Comparison of ENCODE assay signal across 18 cellular contexts in the genomic region with DNA sequence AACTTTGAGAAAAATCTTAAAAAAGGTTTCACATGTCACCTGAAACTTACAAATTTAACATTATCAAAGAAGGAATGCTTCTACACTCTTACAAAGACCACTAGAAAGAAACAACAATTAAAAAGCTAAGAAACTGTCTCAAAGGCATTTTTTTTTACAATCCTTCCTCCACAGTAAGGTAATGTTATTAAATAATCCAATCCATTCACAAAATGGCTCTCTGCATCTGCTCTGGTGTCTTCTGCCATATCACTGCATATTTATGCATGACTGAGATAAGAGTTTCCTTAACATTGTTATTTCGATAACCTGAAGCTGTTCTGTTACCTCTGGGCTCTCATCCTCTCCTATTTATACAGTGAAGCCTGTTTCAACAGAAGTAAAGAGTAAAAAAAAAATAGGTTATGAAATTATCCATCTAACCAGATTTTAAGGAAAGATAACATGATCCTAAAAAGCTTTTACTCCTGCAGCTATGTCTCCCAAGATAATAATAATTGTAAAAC. TPM values are rescaled to one million over a fixed set of nuclear protein-coding genes. Genes with fewer than 3 reads are reported as not detected.
DNase-seq lines count a peak whose midpoint lies in the region; ATAC-seq, FAIRE-seq and TF ChIP-seq lines count a peak whose summit lies in the region.
"Had no signal": no experiment of that assay in that cellular context is flagged by ENCODE, and none has a peak within 500 bp of the region (broad histone marks: within the 10 kb centered on the region; RNA-seq: fewer than 3 reads in every experiment).

No MANE protein-coding gene starts in this region.

- H3K36me3 Mint-ChIP-seq in endodermal cell (ENCODE audit: low read depth) (peaks cover 77% of the 10 kb centered on the region), type B pancreatic cell (peaks cover 72% of the 10 kb centered on the region)

- H3K4me2 ChIP-seq in HepG2 (ENCODE audit: low read depth, low read length) (no peak overlapping the region), SU-DHL-6 (ENCODE audit: low read depth, low read length, poor library complexity, severe bottlenecking) (no peak overlapping the region)

- H3K9ac ChIP-seq in HepG2 (ENCODE audit: insufficient read depth, low read depth, low read length) = no peak overlapping the region
- no peak overlapping the region for H3K9ac ChIP-seq in SU-DHL-6 (ENCODE audit: low read length)
- no peak overlapping the region for H3K9ac ChIP-seq in endodermal cell (ENCODE audit: extremely low read depth, low read length, poor library complexity, severe bottlenecking)

- H3K9me3 Mint-ChIP-seq in endodermal cell (no peaks in the 10 kb centered on the region), type B pancreatic cell (no peaks in the 10 kb centered on the region)

- H3K27me3 ChIP-seq in HepG2 (ENCODE audit: control insufficient read depth in 1 of 2, insufficient read depth in 2 of 2, low read length in 2 of 2) = no peaks in the 10 kb centered on the region
- H3K27me3 ChIP-seq in right lobe of liver = no peaks in the 10 kb centered on the region
- H3K27me3 ChIP-seq in SU-DHL-6 (ENCODE audit: low read length) = no peaks in the 10 kb centered on the region
- H3K27me3 ChIP-seq in endodermal cell (ENCODE audit: control insufficient read depth, insufficient read depth, low read length, poor library complexity, severe bottlenecking) = no peaks in the 10 kb centered on the region

- H3K9me2 ChIP-seq in SU-DHL-6 (replicated peaks; ENCODE audit: insufficient read depth, low read length) = no peaks in the 10 kb centered on the region

- H3K9me3 ChIP-seq in HepG2 (ENCODE audit: low read length) = no peaks in the 10 kb centered on the region
- no peaks in the 10 kb centered on the region for H3K9me3 ChIP-seq in right lobe of liver
- H3K9me3 ChIP-seq in SU-DHL-6 (ENCODE audit: insufficient read depth, low read length) = no peaks in the 10 kb centered on the region
- no peaks in the 10 kb centered on the region for H3K9me3 ChIP-seq in endodermal cell (ENCODE audit: control insufficient read depth, low read length)
- H3K9me3 ChIP-seq: psoas muscle, SJSA1 had no signal

- TF ChIP-seq CTCF in HepG2 (CRISPR knock-in tag; IDR thresholded peaks at IDR 0.05) = no peak
- TF ChIP-seq CTCF in right lobe of liver (IDR thresholded peaks at IDR 0.05) = no peak
- TF ChIP-seq CTCF in SU-DHL-6 (IDR thresholded peaks at IDR 0.05; ENCODE audit: insufficient read depth, low read length, poor library complexity, severe bottlenecking) = no peak
- TF ChIP-seq CTCF in endodermal cell (conservative IDR thresholded peaks at IDR 0.05) = no peak
- TF ChIP-seq CTCF in type B pancreatic cell (conservative IDR thresholded peaks at IDR 0.05) = no peak

- H4K20me1 ChIP-seq in HepG2 (ENCODE audit: insufficient read depth, low read length) (peaks cover 88% of the 10 kb centered on the region), SU-DHL-6 (ENCODE audit: low read depth, low read length) (peaks cover 82% of the 10 kb centered on the region)

- intact Hi-C loops in HepG2 (cut with micrococcal nuclease; ENCODE audit: unreplicated experiment) (no loop called here), right lobe of liver (cut with DNase I) (no loop called here)

- H3K79me2 ChIP-seq in HepG2 (ENCODE audit: insufficient read depth, low read length) (peaks cover 41% of the 10 kb centered on the region), SU-DHL-6 (ENCODE audit: insufficient read depth, low read length) (peaks cover 54% of the 10 kb centered on the region)

- TF ChIP-seq POLR2A in HepG2 (IDR thresholded peaks at IDR 0.05; ENCODE audit: insufficient read depth in 1 of 2, low read depth in 2 of 2, low read length in 2 of 2) (no peak; a peak in 1 of 4 replicates), right lobe of liver (IDR thresholded peaks at IDR 0.05) (no peak)

- no peak for FAIRE-seq in HepG2 (lab: Jason Lieb, UNC)

- H3F3A ChIP-seq in SU-DHL-6 (ENCODE audit: insufficient read depth) = peaks cover 97% of the 10 kb centered on the region

- TF ChIP-seq EP300 in HepG2 (IDR thresholded peaks at IDR 0.05; ENCODE audit: low read depth in 2 of 2, low read length in 2 of 2) (no peak), HepG2 (CRISPR knock-in tag; IDR thresholded peaks at IDR 0.05; ENCODE audit: borderline replicate concordance) (no peak)

- WGBS in HepG2 (ENCODE audit: low lambda C conversion rate) = 97% methylated on average over 1 of the region's 1 CpG
- WGBS in right lobe of liver (ENCODE audit: insufficient coverage, low coverage, low lambda C conversion rate, missing lambda C conversion rate) = 47% methylated on average over 1 of the region's 1 CpG
- WGBS in endodermal cell (ENCODE audit: insufficient coverage in 1 of 2, insufficient read length in 1 of 2), 2 experiments = 90% methylated on average over 1 of the region's 1 CpG; no CpG with 5 or more reads in 1 of the 2 experiments

- H3K27ac ChIP-seq in HepG2 (ENCODE audit: extremely low read length, insufficient read depth, low read length) (no peak overlapping the region), right lobe of liver (no peak overlapping the region), SU-DHL-6 (ENCODE audit: low read depth, low read length) (peak overlapping the region; percentile 1; the same call in 1 of the 2 replicates), endodermal cell (ENCODE audit: low read depth, low read length) (no peak overlapping the region)
- H3K27ac ChIP-seq: psoas muscle, SJSA1 had no signal

- CTCF ChIA-PET in HepG2 (lab: Yijun Ruan, JAX; ENCODE audit: low intra/inter-chr PET ratio, low total read pairs) = no interaction called here

- ATAC-seq in HepG2 = no peak
- ATAC-seq in right lobe of liver = no peak
- ATAC-seq in HG02938 (IDR thresholded peaks at IDR 0.05; ENCODE audit: unreplicated experiment) = no peak
- ATAC-seq: psoas muscle had no signal

- H3K4me3 ChIP-seq in HepG2 (replicated peaks in 1 of 3; ENCODE audit: insufficient read depth in 1 of 3, low read depth in 2 of 3, low read length in 3 of 3) (no peak overlapping the region), right lobe of liver (no peak overlapping the region), SU-DHL-6 (ENCODE audit: insufficient read depth, low read length, poor library complexity, severe bottlenecking) (no peak overlapping the region), endodermal cell (ENCODE audit: low read length) (peak overlapping the region; percentile 22)
- H3K4me3 ChIP-seq: psoas muscle, SJSA1 had no signal

- H3K4me3 Mint-ChIP-seq in endodermal cell = no peak overlapping the region
- H3K4me3 Mint-ChIP-seq in type B pancreatic cell = peak overlapping the region; percentile 57

- TF ChIP-seq RAD21 in HepG2 (CRISPR knock-in tag; IDR thresholded peaks at IDR 0.05) = no peak

- in situ Hi-C loops in HepG2 (cut with HindIII; ENCODE audit: extremely low pct_ligation_motif_present, low pct_unique_long_range_greater_than_20kb) = no loop called here

- H3K36me3 ChIP-seq in HepG2 (replicated peaks in 1 of 2; ENCODE audit: control insufficient read depth in 1 of 2, insufficient read depth in 2 of 2, low read length in 2 of 2) (peaks cover 23 to 72% of the 10 kb centered on the region in 2 experiments), right lobe of liver (peaks cover 30 to 93% (median 60%) of the 10 kb centered on the region in 4 donors), SU-DHL-6 (ENCODE audit: low read length) (peaks cover 82% of the 10 kb centered on the region), endodermal cell (ENCODE audit: control insufficient read depth, insufficient read depth, low read length) (peaks cover 95% of the 10 kb centered on the region)

- H2AFZ ChIP-seq in HepG2 (ENCODE audit: low read length) (no peak overlapping the region), SU-DHL-6 (ENCODE audit: low read depth, low read length, severe bottlenecking) (no peak overlapping the region)

- H3K27ac Mint-ChIP-seq in endodermal cell = peak overlapping the region; percentile 76
- peak overlapping the region; percentile 53 for H3K27ac Mint-ChIP-seq in type B pancreatic cell

- DNase-seq in HepG2 (ENCODE audit: low spot score) (no peak), right lobe of liver (no peak), endodermal cell (no peak), type B pancreatic cell (ENCODE audit: extremely low spot score, unreplicated experiment) (no peak), cerebellum (ENCODE audit: low spot score) (no peak), GOT3 (lab: John Stamatoyannopoulos, UW) (no peak)
- DNase-seq: activated CD4-positive, CD25-positive, alpha-beta regulatory T cell; activated gamma-delta T cell treated with Interleukin-2 at 50 U/mL for 16 hours; cortex of kidney; mesendoderm; NCI-H1694 treated with DMSO at 0.1 percent for 48 hours; NCI-H69; psoas muscle; stimulated activated CD4-positive, alpha-beta T cell treated with anti-CD3 and anti-CD28 coated beads, Interleukin-1b, Interleukin-23, amount 100 ng/mL, for 48 hours; stimulated activated naive CD4-positive, alpha-beta T cell had no signal

- BruUV-seq in HepG2 (replicated peaks; lab: Mats Ljungman, UMichigan) = TSS peak; percentile 16

- H3K4me1 ChIP-seq in HepG2 (ENCODE audit: insufficient read depth, low read length) = peaks cover 46% of the 10 kb centered on the region
- peaks cover 0 to 63% (median 21%) of the 10 kb centered on the region in 4 donors for H3K4me1 ChIP-seq in right lobe of liver
- H3K4me1 ChIP-seq in endodermal cell (ENCODE audit: control insufficient read depth, insufficient read depth, low read length) = peaks cover 5% of the 10 kb centered on the region

- H3K4me1 Mint-ChIP-seq in endodermal cell = peaks cover 35% of the 10 kb centered on the region
- peaks cover 40% of the 10 kb centered on the region for H3K4me1 Mint-ChIP-seq in type B pancreatic cell (ENCODE audit: unreplicated experiment)

- H3K27me3 Mint-ChIP-seq in endodermal cell (ENCODE audit: insufficient read depth) (no peaks in the 10 kb centered on the region), type B pancreatic cell (no peaks in the 10 kb centered on the region)

- POLR2A ChIA-PET in HepG2 (lab: Yijun Ruan, JAX) = interaction anchor here (1.5 to 2.3 kb wide), 4 partner anchors 8 to 40 kb away, joined by 4 to 13 read pairs (median 6); a partner anchor contains a TSS

RNA-seq across cellular contexts. Expression of a gene that starts 8.5 kb away (rescaled TPM):
- total RNA-seq in HepG2 (2016; rRNA removed; fragmentation: Illumina TruSeq; extraction: Trizol) (412 and 636 TPM in 2 replicates), right lobe of liver (100 to 1,000 TPM in 4 of 6 experiments, 10 to 100 TPM in 2; 93.5 to 252 (median 165) TPM), endodermal cell (1,000 to 10,000 TPM in 1 of 2 donors, 100 to 1,000 TPM in 1; 913 to 1,007 TPM), type B pancreatic cell (ENCODE audit: low replicate concordance) (441 and 733 TPM in 2 replicates), cerebellum (193 TPM)
- 31.5 and 36.0 TPM in 2 replicates for total RNA-seq in HepG2 (2016; cell fraction: cytosol; rRNA removed; fragmentation: Illumina TruSeq; extraction: Trizol; ENCODE audit: low read depth)
- total RNA-seq in HepG2 (2016; cell fraction: insoluble cytoplasmic fraction; rRNA removed; fragmentation: Illumina TruSeq; extraction: Trizol) = 434 and 632 TPM in 2 replicates
- total RNA-seq in HepG2 (2016; cell fraction: membrane; rRNA removed; fragmentation: Illumina TruSeq; extraction: Trizol) = 69.3 and 71.5 TPM in 2 replicates
- 305 and 307 TPM in 2 replicates for total RNA-seq in HepG2 (2016; cell fraction: nucleus; rRNA removed; fragmentation: Illumina TruSeq; extraction: Trizol)
- polyA plus RNA-seq in HepG2 (2011; rRNA removed) = 144 and 193 TPM in 2 replicates
- polyA plus RNA-seq in HepG2 (2011; cell fraction: cytosol; rRNA removed) = 105 and 119 TPM in 2 replicates
- polyA plus RNA-seq in HepG2 (2011; cell fraction: nucleus; rRNA removed) = 173 and 254 TPM in 2 replicates
- polyA plus RNA-seq in HepG2 (2012) = 348 and 727 TPM in 2 replicates
- 50.3 and 54.5 TPM in 2 replicates for polyA plus RNA-seq in HepG2 (2016; cell fraction: cytosol; fragmentation: Illumina TruSeq; extraction: Trizol; ENCODE audit: low read depth)
- 1,958 and 2,163 TPM in 2 replicates for polyA plus RNA-seq in HepG2 (2016; cell fraction: insoluble cytoplasmic fraction; fragmentation: Illumina TruSeq; extraction: Trizol; ENCODE audit: low read depth)
- 95.2 and 104 TPM in 2 replicates for polyA plus RNA-seq in HepG2 (2016; cell fraction: membrane; fragmentation: Illumina TruSeq; extraction: Trizol; ENCODE audit: low read depth)
- polyA plus RNA-seq in HepG2 (2016; cell fraction: nucleus; fragmentation: Illumina TruSeq; extraction: Trizol; ENCODE audit: insufficient read depth, low read depth) = 1,155 and 1,186 TPM in 2 replicates
- polyA minus RNA-seq in HepG2 (2011; rRNA and poly(A)+ RNA removed; ENCODE audit: low replicate concordance) = 47.8 and 128 TPM in 2 replicates
- polyA minus RNA-seq in HepG2 (2011; cell fraction: cytosol; rRNA and poly(A)+ RNA removed) = 103 and 153 TPM in 2 replicates
- polyA minus RNA-seq in HepG2 (2011; cell fraction: nucleus; rRNA and poly(A)+ RNA removed) = 372 and 389 TPM in 2 replicates
- polyA plus RNA-seq in endodermal cell (2013, experiment 1 of 2) = 1,106 TPM
- polyA plus RNA-seq in endodermal cell (2013, experiment 2 of 2) = 1,007 TPM

RNA-seq across cellular contexts. Expression of a gene that starts 9.5 kb away (rescaled TPM):
- total RNA-seq in HepG2 (2016; rRNA removed; fragmentation: Illumina TruSeq; extraction: Trizol) (249 and 355 TPM in 2 replicates), right lobe of liver (10 to 100 TPM; 26.4 to 42.1 (median 40.5) TPM), endodermal cell (100 to 1,000 TPM; 213 to 219 TPM), type B pancreatic cell (ENCODE audit: low replicate concordance) (108 and 188 TPM in 2 replicates), cerebellum (122 TPM)
- 79.1 and 86.5 TPM in 2 replicates for total RNA-seq in HepG2 (2016; cell fraction: cytosol; rRNA removed; fragmentation: Illumina TruSeq; extraction: Trizol; ENCODE audit: low read depth)
- total RNA-seq in HepG2 (2016; cell fraction: insoluble cytoplasmic fraction; rRNA removed; fragmentation: Illumina TruSeq; extraction: Trizol) = 257 and 354 TPM in 2 replicates
- 129 and 141 TPM in 2 replicates for total RNA-seq in HepG2 (2016; cell fraction: membrane; rRNA removed; fragmentation: Illumina TruSeq; extraction: Trizol)
- 151 and 169 TPM in 2 replicates for total RNA-seq in HepG2 (2016; cell fraction: nucleus; rRNA removed; fragmentation: Illumina TruSeq; extraction: Trizol)
- 36.3 and 53.9 TPM in 2 replicates for polyA plus RNA-seq in HepG2 (2011; rRNA removed)
- polyA plus RNA-seq in HepG2 (2011; cell fraction: cytosol; rRNA removed) = 17.4 and 18.2 TPM in 2 replicates
- polyA plus RNA-seq in HepG2 (2011; cell fraction: nucleus; rRNA removed) = 60.4 and 70.5 TPM in 2 replicates
- polyA plus RNA-seq in HepG2 (2012) = 123 and 165 TPM in 2 replicates
- 76.0 and 83.8 TPM in 2 replicates for polyA plus RNA-seq in HepG2 (2016; cell fraction: cytosol; fragmentation: Illumina TruSeq; extraction: Trizol; ENCODE audit: low read depth)
- 424 and 453 TPM in 2 replicates for polyA plus RNA-seq in HepG2 (2016; cell fraction: insoluble cytoplasmic fraction; fragmentation: Illumina TruSeq; extraction: Trizol; ENCODE audit: low read depth)
- polyA plus RNA-seq in HepG2 (2016; cell fraction: membrane; fragmentation: Illumina TruSeq; extraction: Trizol; ENCODE audit: low read depth) = 117 TPM in 2 replicates
- polyA plus RNA-seq in HepG2 (2016; cell fraction: nucleus; fragmentation: Illumina TruSeq; extraction: Trizol; ENCODE audit: insufficient read depth, low read depth) = 228 and 229 TPM in 2 replicates
- 10.5 and 24.1 TPM in 2 replicates for polyA minus RNA-seq in HepG2 (2011; rRNA and poly(A)+ RNA removed; ENCODE audit: low replicate concordance)
- polyA minus RNA-seq in HepG2 (2011; cell fraction: cytosol; rRNA and poly(A)+ RNA removed) = 15.5 and 20.0 TPM in 2 replicates
- 110 and 122 TPM in 2 replicates for polyA minus RNA-seq in HepG2 (2011; cell fraction: nucleus; rRNA and poly(A)+ RNA removed)
- 277 TPM for polyA plus RNA-seq in endodermal cell (2013, experiment 1 of 2)
- polyA plus RNA-seq in endodermal cell (2013, experiment 2 of 2) = 276 TPM

RNA-seq across cellular contexts. Expression of a gene that starts 40.0 kb away (rescaled TPM):
- total RNA-seq in HepG2 (2016; rRNA removed; fragmentation: Illumina TruSeq; extraction: Trizol) (8.8 and 19.4 TPM in 2 replicates), right lobe of liver (1 to 10 TPM in 2 of 6 experiments, under 1 TPM in 4; 0.13 to 2.0 (median 0.54) TPM), endodermal cell (10 to 100 TPM; 20.2 to 48.4 TPM), type B pancreatic cell (ENCODE audit: low replicate concordance) (6.5 and 10.5 TPM in 2 replicates), cerebellum (11.7 TPM)
- 0.53 and 1.2 TPM in 2 replicates for total RNA-seq in HepG2 (2016; cell fraction: cytosol; rRNA removed; fragmentation: Illumina TruSeq; extraction: Trizol; ENCODE audit: low read depth)
- total RNA-seq in HepG2 (2016; cell fraction: insoluble cytoplasmic fraction; rRNA removed; fragmentation: Illumina TruSeq; extraction: Trizol) = 9.2 and 13.8 TPM in 2 replicates
- 2.0 and 3.5 TPM in 2 replicates for total RNA-seq in HepG2 (2016; cell fraction: membrane; rRNA removed; fragmentation: Illumina TruSeq; extraction: Trizol)
- total RNA-seq in HepG2 (2016; cell fraction: nucleus; rRNA removed; fragmentation: Illumina TruSeq; extraction: Trizol) = 13.7 and 26.6 TPM in 2 replicates
- 8.9 and 11.4 TPM in 2 replicates for polyA plus RNA-seq in HepG2 (2011; rRNA removed)
- polyA plus RNA-seq in HepG2 (2011; cell fraction: cytosol; rRNA removed) = 4.1 and 7.8 TPM in 2 replicates
- 1.6 and 2.1 TPM in 2 replicates for polyA plus RNA-seq in HepG2 (2011; cell fraction: nucleus; rRNA removed)
- polyA plus RNA-seq in HepG2 (2012) = 10.7 and 12.2 TPM in 2 replicates
- 0.64 and 0.67 TPM in 2 replicates for polyA plus RNA-seq in HepG2 (2016; cell fraction: cytosol; fragmentation: Illumina TruSeq; extraction: Trizol; ENCODE audit: low read depth)
- polyA plus RNA-seq in HepG2 (2016; cell fraction: insoluble cytoplasmic fraction; fragmentation: Illumina TruSeq; extraction: Trizol; ENCODE audit: low read depth) = 8.0 and 8.2 TPM in 2 replicates
- polyA plus RNA-seq in HepG2 (2016; cell fraction: membrane; fragmentation: Illumina TruSeq; extraction: Trizol; ENCODE audit: low read depth) = 1.1 and 1.3 TPM in 2 replicates
- 19.6 and 24.6 TPM in 2 replicates for polyA plus RNA-seq in HepG2 (2016; cell fraction: nucleus; fragmentation: Illumina TruSeq; extraction: Trizol; ENCODE audit: insufficient read depth, low read depth)
- polyA minus RNA-seq in HepG2 (2011; rRNA and poly(A)+ RNA removed; ENCODE audit: low replicate concordance) = 0.07 and 5.9 TPM in 2 replicates
- polyA minus RNA-seq in HepG2 (2011; cell fraction: cytosol; rRNA and poly(A)+ RNA removed) = 7.8 and 8.8 TPM in 2 replicates
- polyA minus RNA-seq in HepG2 (2011; cell fraction: nucleus; rRNA and poly(A)+ RNA removed) = 3.7 and 7.1 TPM in 2 replicates
- polyA plus RNA-seq in endodermal cell (2013, experiment 1 of 2) = 14.4 TPM
- 11.3 TPM for polyA plus RNA-seq in endodermal cell (2013, experiment 2 of 2)
